29 cellular contexts compared by ENCODE assay signal in genomic region chr12:19006626-19007025, GRCh38.
"Had no signal": no experiment of that assay in that cellular context is flagged by ENCODE, and none has a peak within 500 bp of the region (broad histone marks: within the 10 kb centered on the region; RNA-seq: fewer than 3 reads in every experiment).

No MANE protein-coding gene starts in this region.

- H3K9me3 ChIP-seq: esophagus muscularis mucosa, gastroesophageal sphincter, heart left ventricle, left lung, mucosa of descending colon, neutrophil, prostate gland, right atrium auricular region, sigmoid colon, spleen, suprapubic skin, vagina had no signal

- ATAC-seq: foreskin keratinocyte; gastroesophageal sphincter; heart left ventricle; left cardiac atrium; left lung; mucosa of descending colon; natural killer cell treated with Interleukin-12 subunit alpha and Interleukin-12 subunit beta and Interleukin-15 and Interleukin-18, amount 100 ng/mL, for 72 hours; stimulated activated naive B cell treated with anti-CD40 and anti-IgM and Interleukin-4, amounts not matched to agents 10 μg/mL and 1 μg/mL and 100 μg/mL, for 72 hours had no signal

- DNase-seq: dermis blood vessel endothelial cell; effector memory CD4-positive, alpha-beta T cell; foreskin keratinocyte; heart left ventricle; left cardiac atrium; left lung; mesenchymal stem cell; mucosa of descending colon; naive B cell; sigmoid colon; spleen; stimulated activated naive B cell treated with anti-CD40 and anti-IgM and Interleukin-4, amounts not matched to agents 10 μg/mL and 1 μg/mL and 100 μg/mL, for 72 hours; trophoblast cell had no signal

- H3K27ac ChIP-seq: coronary artery, esophagus muscularis mucosa, foreskin keratinocyte, gastroesophageal sphincter, heart left ventricle, hepatocyte, left lung, neutrophil, parathyroid adenoma, prostate gland, right atrium auricular region, sigmoid colon, skin epidermis, spleen, suprapubic skin, vagina had no signal

- H3K79me2 ChIP-seq: hepatocyte, parathyroid adenoma had no signal

- FAIRE-seq: endothelial cell of umbilical vein, islet of Langerhans had no signal

- H2AFZ ChIP-seq: hepatocyte, parathyroid adenoma had no signal

- H3K4me3 ChIP-seq: coronary artery, esophagus muscularis mucosa, gastroesophageal sphincter, heart left ventricle, hepatocyte, left lung, mucosa of descending colon, prostate gland, right atrium auricular region, sigmoid colon, skin epidermis, spleen, suprapubic skin, vagina had no signal

- H3K4me2 ChIP-seq: hepatocyte had no signal

- H3K4me1 ChIP-seq: foreskin keratinocyte, gastroesophageal sphincter, heart left ventricle, parathyroid adenoma, prostate gland, sigmoid colon, spleen, suprapubic skin, vagina had no signal

- H3K9me3 Mint-ChIP-seq: mesothelial cell of epicardium; stimulated activated naive CD8-positive, alpha-beta T cell treated with anti-CD3 and anti-CD28 coated beads, Interleukin-15, Interleukin-2, amounts not matched to agents 100 ng/mL and 50 ng/mL, for 24 hours had no signal

- H3K36me3 ChIP-seq: esophagus muscularis mucosa, gastroesophageal sphincter, heart left ventricle, left lung, neutrophil, prostate gland, right atrium auricular region, sigmoid colon, spleen, suprapubic skin, vagina had no signal

- H3K36me3 Mint-ChIP-seq: mesothelial cell of epicardium; naive B cell; natural killer cell treated with Interleukin-12 subunit alpha and Interleukin-12 subunit beta and Interleukin-15 and Interleukin-18, amount 100 ng/mL, for 72 hours; stimulated activated naive B cell treated with anti-CD40 and anti-IgM and Interleukin-4, amounts not matched to agents 10 μg/mL and 1 μg/mL and 100 μg/mL, for 72 hours had no signal

- H3K9ac ChIP-seq: parathyroid adenoma had no signal

- H3K27ac Mint-ChIP-seq: mesothelial cell of epicardium; naive B cell; natural killer cell treated with Interleukin-12 subunit alpha and Interleukin-12 subunit beta and Interleukin-15 and Interleukin-18, amount 100 ng/mL, for 72 hours; stimulated activated naive B cell treated with anti-CD40 and anti-IgM and Interleukin-4, amounts not matched to agents 10 μg/mL and 1 μg/mL and 100 μg/mL, for 72 hours; stimulated activated naive CD8-positive, alpha-beta T cell treated with anti-CD3 and anti-CD28 coated beads, Interleukin-15, Interleukin-2, amounts not matched to agents 100 ng/mL and 50 ng/mL, for 24 hours had no signal

- H3K27me3 ChIP-seq: esophagus muscularis mucosa, foreskin keratinocyte, gastroesophageal sphincter, heart left ventricle, hepatocyte, left lung, neutrophil, right atrium auricular region, sigmoid colon, spleen, suprapubic skin, vagina had no signal
